In the genomic region with DNA sequence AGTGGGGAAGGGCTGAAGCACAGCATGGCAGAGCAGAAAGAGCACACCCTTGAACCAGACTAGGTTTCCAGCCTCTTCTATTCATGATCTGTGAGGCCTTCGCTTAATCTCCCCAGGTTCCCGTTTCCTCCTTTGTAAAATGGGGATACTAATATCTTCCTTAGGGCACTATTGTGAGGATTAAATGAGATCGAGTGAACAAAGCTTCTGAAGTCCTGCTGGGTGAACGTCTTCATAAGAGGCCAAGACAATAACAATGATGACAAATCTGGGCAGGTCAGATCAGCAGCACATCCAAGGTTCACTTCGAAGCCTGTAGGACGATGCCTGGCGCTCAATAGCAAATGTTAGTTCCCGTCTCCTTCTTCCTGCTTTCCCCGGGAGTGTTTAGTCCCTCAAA, we compare ENCODE assay signal across 30 cellular contexts.
"Had no signal": no experiment of that assay in that cellular context is flagged by ENCODE, and none has a peak within 500 bp of the region (broad histone marks: within the 10 kb centered on the region; RNA-seq: fewer than 3 reads in every experiment).

No MANE protein-coding gene starts in this region.

- H3K4me3 ChIP-seq: heart left ventricle, lower lobe of right lung, tibial nerve had no signal

- H3K4me3 Mint-ChIP-seq: activated CD4-positive, alpha-beta T cell treated with anti-CD3 and anti-CD28 coated beads, Interleukin-2, amount 10 ng/mL, durations not matched to agents 7 days and 5 days; activated CD8-positive, alpha-beta memory T cell treated with anti-CD3 and anti-CD28 coated beads, Interleukin-2, amount 10 ng/mL, durations not matched to agents 7 days and 5 days; activated CD8-positive, alpha-beta T cell treated with anti-CD3 and anti-CD28 coated beads for 36 hours; activated naive CD4-positive, alpha-beta T cell treated with anti-CD3 and anti-CD28 coated beads, Interleukin-2, amount 50 U/mL, for 24 hours; activated naive CD8-positive, alpha-beta T cell treated with anti-CD3 and anti-CD28 coated beads, Interleukin-2, amount 50 U/mL, for 24 hours; nephron progenitor cell; T-helper 1 cell treated with Interleukin-12 subunit alpha and Interleukin-12 subunit beta and Interleukin-4 antibody, amounts not matched to agents 30 μg/mL and 1 μg/mL, for 36 hours; WTC11 had no signal

- H3K27me3 ChIP-seq: heart left ventricle, neutrophil, tibial nerve had no signal

- H3K27me3 Mint-ChIP-seq: activated CD8-positive, alpha-beta memory T cell treated with anti-CD3 and anti-CD28 coated beads, Interleukin-2, amount 10 ng/mL, durations not matched to agents 7 days and 5 days; activated CD8-positive, alpha-beta T cell treated with anti-CD3 and anti-CD28 coated beads for 36 hours; activated naive CD4-positive, alpha-beta T cell treated with anti-CD3 and anti-CD28 coated beads, Interleukin-2, amount 50 U/mL, for 24 hours; activated naive CD8-positive, alpha-beta T cell treated with anti-CD3 and anti-CD28 coated beads, Interleukin-2, amount 50 U/mL, for 24 hours; progenitor cell of endocrine pancreas had no signal

- H3K27ac ChIP-seq: lower lobe of right lung, neutrophil, tibial nerve had no signal

- H3K36me3 Mint-ChIP-seq: activated CD8-positive, alpha-beta memory T cell treated with anti-CD3 and anti-CD28 coated beads, Interleukin-2, amount 10 ng/mL, durations not matched to agents 7 days and 5 days; activated naive CD4-positive, alpha-beta T cell treated with anti-CD3 and anti-CD28 coated beads, Interleukin-2, amount 50 U/mL, for 24 hours; WTC11 had no signal

- H3K9me3 Mint-ChIP-seq: activated CD8-positive, alpha-beta T cell treated with anti-CD3 and anti-CD28 coated beads for 36 hours; activated naive CD4-positive, alpha-beta T cell treated with anti-CD3 and anti-CD28 coated beads, Interleukin-2, amount 50 U/mL, for 24 hours; activated naive CD8-positive, alpha-beta T cell treated with anti-CD3 and anti-CD28 coated beads, Interleukin-2, amount 50 U/mL, for 24 hours; activated T-helper 2 cell treated with anti-CD3 and anti-CD28 coated beads, Interferon-gamma antibody, Interleukin-2, Interleukin-4, amounts not matched to agents 10 μg/mL and 5 μg/mL and 100 μg/mL, durations not matched to agents 14 hours and 24 hours and 36 hours; nephron progenitor cell; T-helper 1 cell treated with Interleukin-12 subunit alpha and Interleukin-12 subunit beta and Interleukin-4 antibody, amounts not matched to agents 30 μg/mL and 1 μg/mL, for 36 hours had no signal

- H3K9me3 ChIP-seq: heart left ventricle, lower lobe of right lung, neutrophil, tibial nerve had no signal

- DNase-seq: activated CD4-positive, alpha-beta T cell treated with anti-CD3 and anti-CD28 coated beads for 1 hour; activated CD4-positive, alpha-beta T cell treated with anti-CD3 and anti-CD28 coated beads, Interleukin-2, amount 10 ng/mL, durations not matched to agents 7 days and 5 days; activated CD8-positive, alpha-beta memory T cell treated with anti-CD3 and anti-CD28 coated beads, Interleukin-2, amount 10 ng/mL, durations not matched to agents 7 days and 5 days; activated CD8-positive, alpha-beta T cell treated with anti-CD3 and anti-CD28 coated beads for 36 hours; activated naive CD8-positive, alpha-beta T cell treated with anti-CD3 and anti-CD28 coated beads, Interleukin-2, amount 50 U/mL, for 24 hours; activated T-cell treated with anti-CD3 and anti-CD28 coated beads, Interleukin-2, amount 50 U/mL, for 48 hours; amygdala; central memory CD4-positive, alpha-beta T cell; dermis blood vessel endothelial cell; effector CD4-positive, alpha-beta T cell; foreskin fibroblast; heart left ventricle; kidney glomerular epithelial cell; lower lobe of right lung; nephron progenitor cell; retina; stimulated activated CD4-positive, alpha-beta T cell treated with anti-CD3 and anti-CD28 coated beads, Interleukin-15, amount 100 ng/mL, for 24 hours; stimulated activated CD4-positive, alpha-beta T cell treated with anti-CD3 and anti-CD28 coated beads, Interleukin-2, amount 100 ng/mL, for 24 hours; stimulated activated naive CD4-positive, alpha-beta T cell treated with Interleukin-2 at 50 U/mL for 16 hours; SW 1271; T1000 had no signal

- H3K27ac Mint-ChIP-seq: activated CD4-positive, alpha-beta T cell treated with anti-CD3 and anti-CD28 coated beads, Interleukin-2, amount 10 ng/mL, durations not matched to agents 7 days and 5 days; activated CD8-positive, alpha-beta memory T cell treated with anti-CD3 and anti-CD28 coated beads, Interleukin-2, amount 10 ng/mL, durations not matched to agents 7 days and 5 days; activated CD8-positive, alpha-beta T cell treated with anti-CD3 and anti-CD28 coated beads for 36 hours; activated naive CD4-positive, alpha-beta T cell treated with anti-CD3 and anti-CD28 coated beads, Interleukin-2, amount 50 U/mL, for 24 hours; activated naive CD8-positive, alpha-beta T cell treated with anti-CD3 and anti-CD28 coated beads, Interleukin-2, amount 50 U/mL, for 24 hours; activated T-helper 2 cell treated with anti-CD3 and anti-CD28 coated beads, Interferon-gamma antibody, Interleukin-2, Interleukin-4, amounts not matched to agents 10 μg/mL and 5 μg/mL and 100 μg/mL, durations not matched to agents 14 hours and 24 hours and 36 hours; nephron progenitor cell; progenitor cell of endocrine pancreas; T-helper 1 cell treated with Interleukin-12 subunit alpha and Interleukin-12 subunit beta and Interleukin-4 antibody, amounts not matched to agents 30 μg/mL and 1 μg/mL, for 36 hours; WTC11 had no signal

- H3K4me1 Mint-ChIP-seq: activated naive CD4-positive, alpha-beta T cell treated with anti-CD3 and anti-CD28 coated beads, Interleukin-2, amount 50 U/mL, for 24 hours had no signal

- H3K36me3 ChIP-seq: heart left ventricle, lower lobe of right lung, neutrophil, tibial nerve had no signal

- ATAC-seq: activated CD8-positive, alpha-beta memory T cell treated with anti-CD3 and anti-CD28 coated beads, Interleukin-2, amount 10 ng/mL, durations not matched to agents 7 days and 5 days; activated CD8-positive, alpha-beta T cell treated with anti-CD3 and anti-CD28 coated beads for 36 hours; activated naive CD8-positive, alpha-beta T cell treated with anti-CD3 and anti-CD28 coated beads, Interleukin-2, amount 50 U/mL, for 24 hours; heart left ventricle; left lobe of liver; lower lobe of right lung; sciatic nerve; WTC11 had no signal
